Comparison of ENCODE assay signal across 21 cellular contexts in genomic region chr2:58925676-58926081, GRCh38.
A peak's percentile ranks its signal among the peaks of the same experiment; 100 is the strongest.
DNase-seq lines count a peak whose midpoint lies in the region; ATAC-seq and TF ChIP-seq lines count a peak whose summit lies in the region.
"Had no signal": no experiment of that assay in that cellular context is flagged by ENCODE, and none has a peak within 500 bp of the region (broad histone marks: within the 10 kb centered on the region; RNA-seq: fewer than 3 reads in every experiment).

No MANE protein-coding gene starts in this region.

- no peaks in the 10 kb centered on the region for H3K9me3 ChIP-seq in GM23248 (ENCODE audit: low read depth)
- H3K9me3 ChIP-seq in CD8-positive, alpha-beta T cell (ENCODE audit: low read length), result no peaks in the 10 kb centered on the region
- H3K9me3 ChIP-seq: prostate gland, SJCRH30 had no signal

- H3K4me2 ChIP-seq in GM23248 (ENCODE audit: unreplicated experiment), result peak overlapping the region; percentile 52

- in situ Hi-C loops in GM23248 (cut with MboI), result no loop called here

- CTCF ChIA-PET in CD8-positive, alpha-beta T cell (lab: Charles Lee), result no interaction called here

- POLR2A ChIA-PET in CD8-positive, alpha-beta T cell (lab: Charles Lee), result no interaction called here

- no peaks in the 10 kb centered on the region for H3K27me3 Mint-ChIP-seq in CD8-positive, alpha-beta T cell (ENCODE audit: low read depth)
- peaks cover 0 to 2% (median 0%) of the 10 kb centered on the region in 3 donors for H3K27me3 Mint-ChIP-seq in CD14-positive monocyte (ENCODE audit: low read depth in 3 of 3)

- peaks cover 50% of the 10 kb centered on the region for H3F3A ChIP-seq in GM23248 (ENCODE audit: insufficient read depth)

- no peak overlapping the region for H2AFZ ChIP-seq in GM23248

- H3K27me3 ChIP-seq in GM23248 (replicated peaks; ENCODE audit: insufficient read depth), result no peaks in the 10 kb centered on the region
- no peaks in the 10 kb centered on the region for H3K27me3 ChIP-seq in CD8-positive, alpha-beta T cell (ENCODE audit: insufficient read depth, low read length)
- H3K27me3 ChIP-seq: SJCRH30 had no signal

- H3K79me2 ChIP-seq in GM23248 (ENCODE audit: insufficient read depth), result no peaks in the 10 kb centered on the region

- 7 to 14% methylated on average over 4 of the region's 4 CpGs for WGBS in GM23248 (ENCODE audit: low coverage in 1 of 2, low lambda C conversion rate in 2 of 2, missing lambda C conversion rate in 2 of 2), 2 experiments

- ATAC-seq in left lobe of liver (peak; percentile 52), left colon (no peak)
- ATAC-seq in CD8-positive, alpha-beta T cell, result no peak
- ATAC-seq: natural killer cell; stimulated activated naive CD8-positive, alpha-beta T cell treated with anti-CD3 and anti-CD28 coated beads, Interleukin-15, amount 100 ng/mL, for 72 hours had no signal

- DNase-seq in AG08396 (ENCODE audit: low spot score) (peak; percentile 12), GM23248 (peak; percentile 90), cerebellum (ENCODE audit: low spot score) (peak; percentile 1), left lobe of liver (ENCODE audit: low spot score) (no peak), left colon (no peak), CD1c-positive myeloid dendritic cell (ENCODE audit: extremely low spot score) (no peak), CD14-positive monocyte (ENCODE audit: low spot score) (no peak)
- no peak for DNase-seq in CD8-positive, alpha-beta T cell
- DNase-seq: ACHN; activated CD4-positive, alpha-beta T cell treated with anti-CD3 and anti-CD28 coated beads for 4 hours; activated CD8-positive, alpha-beta memory T cell treated with anti-CD3 and anti-CD28 coated beads, Interleukin-2, amount 50 U/mL, for 4 hours; activated naive CD4-positive, alpha-beta T cell; effector CD8-positive, alpha-beta T cell; foreskin melanocyte; H9; MM.1S; natural killer cell; NCI-H187; SJCRH30; stimulated activated naive CD8-positive, alpha-beta T cell treated with anti-CD3 and anti-CD28 coated beads, Interleukin-15, amount 100 ng/mL, for 72 hours had no signal

- no peaks in the 10 kb centered on the region for H3K36me3 ChIP-seq in GM23248 (ENCODE audit: low read depth)
- H3K36me3 ChIP-seq in CD8-positive, alpha-beta T cell (ENCODE audit: insufficient read depth, low read length), result no peaks in the 10 kb centered on the region
- H3K36me3 ChIP-seq: prostate gland, SJCRH30 had no signal

- H4K20me1 ChIP-seq in GM23248 (ENCODE audit: insufficient read depth), result no peaks in the 10 kb centered on the region

- no peaks in the 10 kb centered on the region for H3K9me2 ChIP-seq in GM23248 (ENCODE audit: insufficient read depth)

- no peaks in the 10 kb centered on the region for H3K36me3 Mint-ChIP-seq in CD8-positive, alpha-beta T cell
- no peaks in the 10 kb centered on the region for H3K36me3 Mint-ChIP-seq in CD14-positive monocyte
- H3K36me3 Mint-ChIP-seq: natural killer cell had no signal

- H3K27ac ChIP-seq in GM23248, result peak overlapping the region; percentile 50
- no peak overlapping the region for H3K27ac ChIP-seq in CD8-positive, alpha-beta T cell (ENCODE audit: low read depth, low read length)
- H3K27ac ChIP-seq: prostate gland, SJCRH30 had no signal

- H3K4me1 ChIP-seq in GM23248 (ENCODE audit: insufficient read depth), result peaks cover 45% of the 10 kb centered on the region
- H3K4me1 ChIP-seq in CD8-positive, alpha-beta T cell (ENCODE audit: insufficient read depth, low read length), result no peaks in the 10 kb centered on the region
- H3K4me1 ChIP-seq: prostate gland, SJCRH30 had no signal

- H3K9me3 Mint-ChIP-seq in CD8-positive, alpha-beta T cell, result no peaks in the 10 kb centered on the region
- peaks cover 0 to 6% (median 0%) of the 10 kb centered on the region in 7 donors for H3K9me3 Mint-ChIP-seq in CD14-positive monocyte
- H3K9me3 Mint-ChIP-seq: H9; stimulated activated naive CD8-positive, alpha-beta T cell treated with anti-CD3 and anti-CD28 coated beads, Interleukin-15, amount 100 ng/mL, for 72 hours had no signal

- no peaks in the 10 kb centered on the region for H3K4me1 Mint-ChIP-seq in CD8-positive, alpha-beta T cell (ENCODE audit: low read depth)
- H3K4me1 Mint-ChIP-seq in CD14-positive monocyte, result peaks cover 6% of the 10 kb centered on the region
- H3K4me1 Mint-ChIP-seq: natural killer cell; stimulated activated naive CD8-positive, alpha-beta T cell treated with anti-CD3 and anti-CD28 coated beads, Interleukin-15, amount 100 ng/mL, for 72 hours had no signal

- H3K4me3 Mint-ChIP-seq in CD8-positive, alpha-beta T cell, result no peak overlapping the region
- no peak overlapping the region for H3K4me3 Mint-ChIP-seq in CD14-positive monocyte
- H3K4me3 Mint-ChIP-seq: H9; natural killer cell; stimulated activated naive CD8-positive, alpha-beta T cell treated with anti-CD3 and anti-CD28 coated beads, Interleukin-15, amount 100 ng/mL, for 72 hours had no signal

- TF ChIP-seq CTCF in CD8-positive, alpha-beta T cell (IDR thresholded peaks at IDR 0.05), result no peak
- TF ChIP-seq CTCF in CD14-positive monocyte (IDR thresholded peaks at IDR 0.05), result no peak

- no peak overlapping the region for H3K9ac ChIP-seq in GM23248

- H3K27ac Mint-ChIP-seq in CD8-positive, alpha-beta T cell, result no peak overlapping the region
- no peak overlapping the region for H3K27ac Mint-ChIP-seq in CD14-positive monocyte
- H3K27ac Mint-ChIP-seq: natural killer cell; stimulated activated naive CD8-positive, alpha-beta T cell treated with anti-CD3 and anti-CD28 coated beads, Interleukin-15, amount 100 ng/mL, for 72 hours had no signal

- H3K4me3 ChIP-seq in GM23248, result peak overlapping the region; percentile 25
- H3K4me3 ChIP-seq in CD8-positive, alpha-beta T cell (ENCODE audit: low read depth, low read length), result no peak overlapping the region
- H3K4me3 ChIP-seq: prostate gland, SJCRH30 had no signal

- intact Hi-C loops in CD8-positive, alpha-beta T cell (cut with DNase I, micrococcal nuclease), result no loop called here
- intact Hi-C loops in left colon (cut with DNase I, micrococcal nuclease), result no loop called here
- intact Hi-C loops in CD14-positive monocyte (cut with micrococcal nuclease), result no loop called here

Comparison
In these comparisons a context has a peak if more than half of its experiments do, and no peak if none do; other contexts are left out.
1. DNase-seq: peak in AG08396 (single experiment), GM23248 (single experiment) and cerebellum (single experiment); none in left lobe of liver (single experiment), CD8-positive, alpha-beta T cell (0 of 7), left colon (0 of 2), CD1c-positive myeloid dendritic cell (single experiment) and CD14-positive monocyte (single experiment).